1 cellular context compared by ENCODE assay signal in the genomic region with DNA sequence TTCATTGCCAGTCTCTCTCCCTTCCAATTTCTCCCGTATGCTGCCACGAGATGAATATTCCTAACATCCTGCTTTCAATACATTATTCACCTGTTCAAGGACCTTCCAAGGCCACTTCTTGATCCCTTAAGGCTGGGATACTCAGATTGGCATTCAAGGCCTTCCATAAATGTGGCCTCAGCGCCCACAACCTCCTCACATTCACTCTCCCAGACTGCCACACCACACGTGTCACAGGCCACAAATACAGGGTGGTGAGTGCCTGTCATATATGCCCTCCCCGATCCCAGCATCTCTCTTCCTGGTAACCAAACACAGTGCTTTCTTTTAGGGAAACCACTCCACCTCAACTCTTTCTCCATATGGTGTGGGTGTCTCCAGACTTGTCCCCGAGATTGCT.
TF ChIP-seq lines count a peak whose summit lies in the region.

No MANE protein-coding gene starts in this region.

TF ChIP-seq in H1, 55 proteins besides CTCF, POLR2A, EP300 and RAD21:
- TF ChIP-seq TBP (IDR thresholded peaks at IDR 0.05; ENCODE audit: low read depth, low read length) (no peak), SIRT6 (IDR thresholded peaks at IDR 0.05; ENCODE audit: low read length) (no peak), SIN3A (conservative IDR thresholded peaks at IDR 0.05 in 1 of 2, IDR thresholded peaks at IDR 0.05 in 1 of 2; ENCODE audit: low read depth in 1 of 2, low read length in 2 of 2) (no peak), RXRA (IDR thresholded peaks at IDR 0.05; ENCODE audit: insufficient read depth, low read depth, low read length) (no peak)
TF ChIP-seq in H1: peak in this region for 0.
